27 cellular contexts compared by ENCODE assay signal in the genomic region with DNA sequence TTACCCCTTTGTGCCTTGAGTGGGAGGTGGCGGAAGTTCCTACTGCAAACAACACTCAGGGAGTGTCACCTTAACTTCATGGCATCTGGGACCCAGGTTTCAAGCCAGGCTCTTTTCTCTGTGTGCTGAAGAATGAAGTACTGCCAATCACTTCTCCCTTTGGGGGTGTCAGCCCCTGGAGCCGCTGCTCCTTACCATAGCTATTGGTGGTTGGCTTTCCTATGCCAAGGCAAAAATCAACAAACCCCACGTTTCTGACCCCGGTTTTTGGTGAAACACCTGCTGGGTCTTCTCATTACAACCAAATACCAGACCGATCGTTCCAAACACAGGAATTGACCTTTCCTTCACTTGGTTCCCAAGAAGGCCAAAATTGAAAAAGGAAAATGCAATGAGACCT.
"Had no signal": no experiment of that assay in that cellular context is flagged by ENCODE, and none has a peak within 500 bp of the region (broad histone marks: within the 10 kb centered on the region; RNA-seq: fewer than 3 reads in every experiment).

No MANE protein-coding gene starts in this region.

- H3K9me3 ChIP-seq: neutrophil, right lobe of liver, testis, thyroid gland, upper lobe of left lung had no signal

- ATAC-seq: left colon; natural killer cell; right lobe of liver; stimulated activated naive B cell treated with anti-CD40 and anti-IgM and Interleukin-4, amounts not matched to agents 10 μg/mL and 1 μg/mL and 100 μg/mL, for 72 hours; stimulated activated naive CD8-positive, alpha-beta T cell treated with anti-CD3 and anti-CD28 coated beads, Interleukin-15, Interleukin-2, amounts not matched to agents 100 U/mL and 50 U/mL, for 24 hours had no signal

- H3K4me1 ChIP-seq: left ventricle myocardium inferior, neural progenitor cell, parathyroid adenoma, right atrium auricular region, right lobe of liver, stomach, testis, thyroid gland, transverse colon, upper lobe of left lung, vagina had no signal

- H3K36me3 ChIP-seq: left ventricle myocardium inferior, neural progenitor cell, neutrophil, right atrium auricular region, right lobe of liver, stomach, thyroid gland, transverse colon, upper lobe of left lung, vagina had no signal

- H3K27ac ChIP-seq: hepatocyte, left ventricle myocardium inferior, neural progenitor cell, neutrophil, parathyroid adenoma, right atrium auricular region, right lobe of liver, skin epidermis, stomach, testis, thyroid gland, transverse colon, upper lobe of left lung, vagina had no signal

- DNase-seq: left colon; left ventricle myocardium inferior; mesendoderm; naive B cell; natural killer cell; nephron progenitor cell; occipital lobe; right lobe of liver; stimulated activated CD4-positive, alpha-beta T cell treated with anti-CD3 and anti-CD28 coated beads, Interleukin-12 subunit alpha, Interleukin-12 subunit beta, amount 100 ng/mL, for 4 hours; stimulated activated CD4-positive, alpha-beta T cell treated with anti-CD3 and anti-CD28 coated beads, Interleukin-15, amount 100 ng/mL, for 24 hours; stimulated activated CD4-positive, alpha-beta T cell treated with anti-CD3 and anti-CD28 coated beads, Interleukin-2, amount 100 ng/mL, for 24 hours; stimulated activated CD4-positive, alpha-beta T cell treated with anti-CD3 and anti-CD28 coated beads, Interleukin-4, amount 100 ng/mL, for 1 hour; stimulated activated naive B cell treated with anti-CD40 and anti-IgM and Interleukin-4, amounts not matched to agents 10 μg/mL and 1 μg/mL and 100 μg/mL, for 72 hours; stimulated activated naive CD8-positive, alpha-beta T cell treated with anti-CD3 and anti-CD28 coated beads, Interleukin-15, Interleukin-2, amounts not matched to agents 100 U/mL and 50 U/mL, for 24 hours; stomach; testis; thyroid gland; transverse colon; upper lobe of left lung had no signal

- H3K27me3 ChIP-seq: hepatocyte, neural progenitor cell, neutrophil, right atrium auricular region, right lobe of liver, stomach, testis, thyroid gland, transverse colon, upper lobe of left lung, vagina had no signal

- H3K4me3 ChIP-seq: hepatocyte, left ventricle myocardium inferior, lung, neural progenitor cell, right atrium auricular region, right lobe of liver, skin epidermis, stomach, testis, thyroid gland, transverse colon, upper lobe of left lung, vagina had no signal
